In genomic region chr20:472889-473292, GRCh38 we compare ENCODE assay signal across 1 cellular context.
TF ChIP-seq lines count a peak whose summit lies in the region.

No MANE protein-coding gene starts in this region.

TF ChIP-seq in K562, 482 proteins besides CTCF, POLR2A, EP300 and RAD21 (continued from another document):
- TF ChIP-seq, protein P1, sequence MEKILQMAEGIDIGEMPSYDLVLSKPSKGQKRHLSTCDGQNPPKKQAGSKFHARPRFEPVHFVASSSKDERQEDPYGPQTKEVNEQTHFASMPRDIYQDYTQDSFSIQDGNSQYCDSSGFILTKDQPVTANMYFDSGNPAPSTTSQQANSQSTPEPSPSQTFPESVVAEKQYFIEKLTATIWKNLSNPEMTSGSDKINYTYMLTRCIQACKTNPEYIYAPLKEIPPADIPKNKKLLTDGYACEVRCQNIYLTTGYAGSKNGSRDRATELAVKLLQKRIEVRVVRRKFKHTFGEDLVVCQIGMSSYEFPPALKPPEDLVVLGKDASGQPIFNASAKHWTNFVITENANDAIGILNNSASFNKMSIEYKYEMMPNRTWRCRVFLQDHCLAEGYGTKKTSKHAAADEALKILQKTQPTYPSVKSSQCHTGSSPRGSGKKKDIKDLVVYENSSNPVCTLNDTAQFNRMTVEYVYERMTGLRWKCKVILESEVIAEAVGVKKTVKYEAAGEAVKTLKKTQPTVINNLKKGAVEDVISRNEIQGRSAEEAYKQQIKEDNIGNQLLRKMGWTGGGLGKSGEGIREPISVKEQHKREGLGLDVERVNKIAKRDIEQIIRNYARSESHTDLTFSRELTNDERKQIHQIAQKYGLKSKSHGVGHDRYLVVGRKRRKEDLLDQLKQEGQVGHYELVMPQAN (IDR thresholded peaks at IDR 0.05; ENCODE audit: borderline replicate concordance), result no peak
- TF ChIP-seq POLR2B (IDR thresholded peaks at IDR 0.05; ENCODE audit: low read depth, partially characterized antibody) (peak; percentile 31), FOS (IDR thresholded peaks at IDR 0.05; ENCODE audit: extremely low read depth, insufficient read length) (no peak), MLLT1 (IDR thresholded peaks at IDR 0.05) (no peak)
